27 cellular contexts compared by ENCODE assay signal in the genomic region with DNA sequence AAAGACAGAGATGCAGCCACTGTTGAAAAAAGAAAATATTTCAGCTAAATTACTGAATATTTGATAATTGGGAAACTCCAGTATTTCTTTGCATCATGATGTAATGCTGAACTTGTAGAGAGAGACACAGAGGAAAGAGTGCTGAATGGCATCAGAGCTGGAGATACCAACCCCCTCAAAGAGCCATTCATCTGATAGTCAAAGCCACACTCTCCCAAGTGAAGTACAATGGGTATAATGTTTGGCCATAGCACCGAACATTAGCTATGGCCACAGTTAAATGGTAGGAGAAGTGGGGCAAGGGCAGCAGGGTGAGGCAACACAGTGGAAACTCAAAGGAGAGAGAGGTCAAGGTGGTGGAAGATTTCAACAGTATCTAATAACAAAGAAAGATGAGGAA.
"Had no signal": no experiment of that assay in that cellular context is flagged by ENCODE, and none has a peak within 500 bp of the region (broad histone marks: within the 10 kb centered on the region; RNA-seq: fewer than 3 reads in every experiment).

No MANE protein-coding gene starts in this region.

- H3K4me1 Mint-ChIP-seq: natural killer cell; nephron; stimulated activated memory B cell treated with anti-CD40 and anti-IgM and Interleukin-4, amounts not matched to agents 10 μg/mL and 1 μg/mL and 100 μg/mL, for 72 hours; stimulated activated naive CD8-positive, alpha-beta T cell treated with anti-CD3 and anti-CD28 coated beads, Interleukin-15, amount 100 ng/mL, for 72 hours had no signal

- H3K9me3 Mint-ChIP-seq: natural killer cell, type B pancreatic cell had no signal

- H3K36me3 Mint-ChIP-seq: natural killer cell, type B pancreatic cell had no signal

- H3K27me3 Mint-ChIP-seq: progenitor cell of endocrine pancreas; stimulated activated memory B cell treated with anti-CD40 and anti-IgM and Interleukin-4, amounts not matched to agents 10 μg/mL and 1 μg/mL and 100 μg/mL, for 72 hours; stimulated activated naive CD8-positive, alpha-beta T cell treated with anti-CD3 and anti-CD28 coated beads, Interleukin-15, amount 100 ng/mL, for 72 hours; type B pancreatic cell had no signal

- ATAC-seq: naive thymus-derived CD4-positive, alpha-beta T cell; natural killer cell; pancreas; psoas muscle; right cardiac atrium; right lobe of liver; stimulated activated memory B cell treated with anti-CD40 and anti-IgM and Interleukin-4, amounts not matched to agents 10 μg/mL and 1 μg/mL and 100 μg/mL, for 72 hours; stimulated activated naive CD8-positive, alpha-beta T cell treated with anti-CD3 and anti-CD28 coated beads, Interleukin-15, amount 100 ng/mL, for 72 hours; stimulated activated naive CD8-positive, alpha-beta T cell treated with anti-CD3 and anti-CD28 coated beads, Interleukin-15, Interleukin-2, amounts not matched to agents 100 U/mL and 50 U/mL, for 24 hours; upper lobe of right lung had no signal

- H3K4me3 Mint-ChIP-seq: naive thymus-derived CD4-positive, alpha-beta T cell; natural killer cell; nephron; stimulated activated memory B cell treated with anti-CD40 and anti-IgM and Interleukin-4, amounts not matched to agents 10 μg/mL and 1 μg/mL and 100 μg/mL, for 72 hours; stimulated activated naive CD8-positive, alpha-beta T cell treated with anti-CD3 and anti-CD28 coated beads, Interleukin-15, amount 100 ng/mL, for 72 hours; type B pancreatic cell had no signal

- H3K27ac Mint-ChIP-seq: naive thymus-derived CD4-positive, alpha-beta T cell; natural killer cell; nephron; progenitor cell of endocrine pancreas; stimulated activated memory B cell treated with anti-CD40 and anti-IgM and Interleukin-4, amounts not matched to agents 10 μg/mL and 1 μg/mL and 100 μg/mL, for 72 hours; stimulated activated naive CD8-positive, alpha-beta T cell treated with anti-CD3 and anti-CD28 coated beads, Interleukin-15, amount 100 ng/mL, for 72 hours; type B pancreatic cell had no signal

- DNase-seq: naive thymus-derived CD4-positive, alpha-beta T cell; natural killer cell; nucleus accumbens; pancreas; posterior cingulate gyrus; psoas muscle; right cardiac atrium; right lobe of liver; sigmoid colon; small intestine; stimulated activated CD4-positive, alpha-beta T cell treated with anti-CD3 and anti-CD28 coated beads, Interleukin-1b, Interleukin-23, amount 100 ng/mL, for 48 hours; stimulated activated CD4-positive, alpha-beta T cell treated with anti-CD3 and anti-CD28 coated beads, Interleukin-4, amount 100 ng/mL, for 1 hour; stimulated activated CD4-positive, alpha-beta T cell treated with anti-CD3 and anti-CD28 coated beads, Interleukin-4, amount 100 ng/mL, for 4 hours; stimulated activated CD8-positive, alpha-beta memory T cell treated with anti-CD3 and anti-CD28 coated beads, Interleukin-4, amount 100 ng/mL, for 48 hours; stimulated activated naive CD4-positive, alpha-beta T cell; stimulated activated naive CD8-positive, alpha-beta T cell treated with anti-CD3 and anti-CD28 coated beads, Interleukin-15, amount 100 ng/mL, for 72 hours; stimulated activated naive CD8-positive, alpha-beta T cell treated with anti-CD3 and anti-CD28 coated beads, Interleukin-15, Interleukin-2, amounts not matched to agents 100 U/mL and 50 U/mL, for 24 hours; substantia nigra; testis; tibial artery; transverse colon; upper lobe of right lung; uterus had no signal
